Comparison of ENCODE assay signal across 14 cellular contexts in genomic region chr3:43632269-43632733, GRCh38. TPM values are rescaled to one million over a fixed set of nuclear protein-coding genes. Genes with fewer than 3 reads are reported as not detected.
DNase-seq lines count a peak whose midpoint lies in the region; ATAC-seq and TF ChIP-seq lines count a peak whose summit lies in the region.
"Had no signal": no experiment of that assay in that cellular context is flagged by ENCODE, and none has a peak within 500 bp of the region (broad histone marks: within the 10 kb centered on the region; RNA-seq: fewer than 3 reads in every experiment).

No MANE protein-coding gene starts in this region.

- TF ChIP-seq CTCF in AG04450 (IDR thresholded peaks at IDR 0.05; ENCODE audit: low read depth, low read length) (peak; percentile 20; the same call in 1 of the 2 replicates), astrocyte of the cerebellum (IDR thresholded peaks at IDR 0.05; ENCODE audit: low read depth, low read length, missing control alignments) (no peak), omental fat pad (IDR thresholded peaks at IDR 0.05) (no peak)

- POLR2A ChIA-PET in AG04450 (lab: Yijun Ruan, JAX): no interaction called here

- H3K4me1 Mint-ChIP-seq in effector memory CD8-positive, alpha-beta T cell (ENCODE audit: low read depth in 2 of 2): no peaks in the 10 kb centered on the region

- H3K36me3 Mint-ChIP-seq in effector memory CD8-positive, alpha-beta T cell (ENCODE audit: insufficient read depth): peaks cover 3% of the 10 kb centered on the region
- H3K36me3 Mint-ChIP-seq: stimulated activated effector memory CD8-positive, alpha-beta T cell treated with anti-CD3 and anti-CD28 coated beads, Interleukin-12 subunit alpha, Interleukin-12 subunit beta, amount 100 ng/mL, for 72 hours had no signal

- DNase-seq in AG04450 (ENCODE audit: low read depth, low spot score) (peak; percentile 58), HS-27A (ENCODE audit: low read depth) (peak; percentile 82), astrocyte of the cerebellum (ENCODE audit: low read depth) (peak; percentile 31), islet precursor cell (peak; percentile 89), omental fat pad (ENCODE audit: low spot score) (no peak), T-helper 1 cell (no peak)
- no peak for DNase-seq in effector memory CD8-positive, alpha-beta T cell
- DNase-seq: activated CD8-positive, alpha-beta memory T cell treated with anti-CD3 and anti-CD28 coated beads, Interleukin-2, amount 50 U/mL, for 4 hours; aorta; heart left ventricle; stimulated activated CD4-positive, alpha-beta T cell treated with anti-CD3 and anti-CD28 coated beads, Interleukin-12 subunit alpha, Interleukin-12 subunit beta, amount 100 ng/mL, for 4 hours had no signal

- no peaks in the 10 kb centered on the region for H3K27me3 ChIP-seq in AG04450 (ENCODE audit: control insufficient read depth, insufficient read depth, low read length)
- H3K27me3 ChIP-seq: BLaER1 treated with 17β-estradiol and CSF1 and Interleukin-3, amounts not matched to agents 10 nM and 100 nM; heart left ventricle had no signal

- in situ Hi-C loops in astrocyte of the cerebellum (cut with HindIII; ENCODE audit: low sequenced_read_pairs): no loop called here

- H3K4me3 ChIP-seq in AG04450 (ENCODE audit: low read depth, low read length) (no peak overlapping the region), astrocyte of the cerebellum (ENCODE audit: low read depth, low read length) (no peak overlapping the region)
- H3K4me3 ChIP-seq: BLaER1 treated with 17β-estradiol and CSF1 and Interleukin-3, amounts not matched to agents 10 nM and 100 nM; heart left ventricle had no signal

- ATAC-seq in GM18867 (IDR thresholded peaks at IDR 0.05; ENCODE audit: unreplicated experiment) (no peak), omental fat pad (ENCODE audit: low FRiP score) (no peak)
- no peak for ATAC-seq in effector memory CD8-positive, alpha-beta T cell (replicated peaks)
- ATAC-seq: heart left ventricle; stimulated activated effector memory CD8-positive, alpha-beta T cell treated with anti-CD3 and anti-CD28 coated beads, Interleukin-12 subunit alpha, Interleukin-12 subunit beta, amount 100 ng/mL, for 72 hours had no signal

- H3K27ac ChIP-seq in AG04450 (ENCODE audit: low read depth, low read length): peak overlapping the region; percentile 74
- H3K27ac ChIP-seq: BLaER1 treated with 17β-estradiol and CSF1 and Interleukin-3, amounts not matched to agents 10 nM and 100 nM; heart left ventricle had no signal

- no peak overlapping the region for H3K4me3 Mint-ChIP-seq in effector memory CD8-positive, alpha-beta T cell
- H3K4me3 Mint-ChIP-seq: stimulated activated effector memory CD8-positive, alpha-beta T cell treated with anti-CD3 and anti-CD28 coated beads, Interleukin-12 subunit alpha, Interleukin-12 subunit beta, amount 100 ng/mL, for 72 hours had no signal

- H3K27me3 Mint-ChIP-seq in effector memory CD8-positive, alpha-beta T cell: peaks cover 14 to 31% of the 10 kb centered on the region in 2 donors

- H3K9me3 ChIP-seq in AG04450 (ENCODE audit: control insufficient read depth, insufficient read depth, low read length): no peaks in the 10 kb centered on the region

- CTCF ChIA-PET in AG04450 (lab: Charles Lee): interaction anchor here (1.0 kb wide), 1 partner anchor 16 kb away, joined by 3 read pairs; no protein-coding TSS in a partner anchor

- no peak overlapping the region for H3K27ac Mint-ChIP-seq in effector memory CD8-positive, alpha-beta T cell
- H3K27ac Mint-ChIP-seq: stimulated activated effector memory CD8-positive, alpha-beta T cell treated with anti-CD3 and anti-CD28 coated beads, Interleukin-12 subunit alpha, Interleukin-12 subunit beta, amount 100 ng/mL, for 72 hours had no signal

- H3K9me3 Mint-ChIP-seq in effector memory CD8-positive, alpha-beta T cell: no peaks in the 10 kb centered on the region
- H3K9me3 Mint-ChIP-seq: stimulated activated effector memory CD8-positive, alpha-beta T cell treated with anti-CD3 and anti-CD28 coated beads, Interleukin-12 subunit alpha, Interleukin-12 subunit beta, amount 100 ng/mL, for 72 hours had no signal

RNA-seq across cellular contexts. Expression of gene ANO10, which starts 10.5 kb away (rescaled TPM):
- polyA plus RNA-seq in AG04450 (2011; rRNA removed): 71.9 and 87.1 TPM in 2 replicates
- 62.3 and 70.9 TPM in 2 replicates for polyA minus RNA-seq in AG04450 (2011; rRNA and poly(A)+ RNA removed)
- total RNA-seq in omental fat pad: 10 to 100 TPM; 20.2 to 29.2 (median 26.1) TPM

RNA-seq across cellular contexts. Expression of gene ABHD5, which starts 58.4 kb away (rescaled TPM):
- 63.5 and 88.7 TPM in 2 replicates for polyA plus RNA-seq in AG04450 (2011; rRNA removed)
- polyA minus RNA-seq in AG04450 (2011; rRNA and poly(A)+ RNA removed): 41.7 and 59.4 TPM in 2 replicates
- 100 to 1,000 TPM in 3 of 4 donors, 10 to 100 TPM in 1; 39.4 to 310 (median 164) TPM for total RNA-seq in omental fat pad

Comparison
In these comparisons a context has a peak if more than half of its experiments do, and no peak if none do; other contexts are left out.
1. DNase-seq: peak in AG04450 (single experiment), HS-27A (single experiment), astrocyte of the cerebellum (single experiment) and islet precursor cell (single experiment); none in effector memory CD8-positive, alpha-beta T cell (0 of 3), omental fat pad (single experiment) and T-helper 1 cell (0 of 5).